ENCODE assay signal across 20 cellular contexts in the genomic region with DNA sequence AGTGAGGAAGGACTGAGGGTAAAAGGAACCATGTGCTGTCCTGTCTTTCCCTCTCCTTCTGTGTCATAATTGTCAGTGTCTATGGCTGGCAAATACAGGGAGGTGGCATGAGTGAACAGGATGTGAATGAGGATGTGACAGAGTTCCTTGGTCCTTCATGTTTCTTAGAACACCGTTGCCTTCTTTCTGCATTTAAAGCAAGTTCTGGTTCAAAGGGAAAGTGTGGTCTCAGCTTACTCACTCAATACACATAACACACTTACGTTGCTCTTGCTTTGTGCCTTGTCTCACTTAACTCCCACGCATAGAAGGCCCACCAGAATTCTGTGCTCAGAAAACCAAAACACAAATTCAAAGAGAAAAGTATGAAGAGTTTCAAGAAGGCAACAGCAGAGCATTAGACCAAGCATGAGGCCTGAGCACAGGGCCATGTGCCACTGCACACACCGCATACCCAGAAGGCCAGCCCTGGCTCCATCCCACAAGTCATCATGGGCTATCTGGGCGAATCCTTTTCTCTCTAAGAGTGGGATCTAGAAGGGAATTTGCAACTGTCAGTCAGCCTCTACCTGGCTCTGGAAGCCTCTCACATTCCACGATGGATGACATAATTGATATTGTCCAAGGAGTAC. TPM values are rescaled to one million over a fixed set of nuclear protein-coding genes. Genes with fewer than 3 reads are reported as not detected.
A peak's percentile ranks its signal among the peaks of the same experiment; 100 is the strongest.
DNase-seq lines count a peak whose midpoint lies in the region; ATAC-seq and TF ChIP-seq lines count a peak whose summit lies in the region.
"Had no signal": no experiment of that assay in that cellular context is flagged by ENCODE, and none has a peak within 500 bp of the region (broad histone marks: within the 10 kb centered on the region; RNA-seq: fewer than 3 reads in every experiment).

No MANE protein-coding gene starts in this region.

- H3K27ac Mint-ChIP-seq in CD4-positive, alpha-beta T cell: no peak overlapping the region
- H3K27ac Mint-ChIP-seq in naive thymus-derived CD4-positive, alpha-beta T cell: peak overlapping the region in 6 of 9 donors; percentile 15 to 75 (median 46)
- H3K27ac Mint-ChIP-seq in T-helper 17 cell: no peak overlapping the region
- H3K27ac Mint-ChIP-seq: nephron progenitor cell had no signal

- intact Hi-C loops in CD4-positive, alpha-beta T cell (cut with DNase I, micrococcal nuclease): no loop called here
- intact Hi-C loops in naive thymus-derived CD4-positive, alpha-beta T cell (cut with micrococcal nuclease): loop anchor here in 1 of 2 donors (5.0 kb wide), 1 partner anchor 42 kb away; no protein-coding TSS in a partner anchor

- H3K27ac ChIP-seq in CD4-positive, alpha-beta T cell (ENCODE audit: low read depth, low read length): no peak overlapping the region
- H3K27ac ChIP-seq in naive thymus-derived CD4-positive, alpha-beta T cell (ENCODE audit: low read depth, low read length): no peak overlapping the region
- H3K27ac ChIP-seq: cardiac muscle cell, PC-9, suprapubic skin, uterus had no signal

- POLR2A ChIA-PET in CD4-positive, alpha-beta T cell (lab: Charles Lee): no interaction called here
- POLR2A ChIA-PET in naive thymus-derived CD4-positive, alpha-beta T cell (lab: Charles Lee): no interaction called here

- H3K9me3 Mint-ChIP-seq in CD4-positive, alpha-beta T cell: no peaks in the 10 kb centered on the region
- H3K9me3 Mint-ChIP-seq in naive thymus-derived CD4-positive, alpha-beta T cell: peaks cover 0 to 10% (median 2%) of the 10 kb centered on the region in 11 donors

- no peak overlapping the region for H3K4me3 Mint-ChIP-seq in CD4-positive, alpha-beta T cell
- peak overlapping the region in 1 of 10 donors; percentile 1 for H3K4me3 Mint-ChIP-seq in naive thymus-derived CD4-positive, alpha-beta T cell
- no peak overlapping the region for H3K4me3 Mint-ChIP-seq in T-helper 17 cell
- H3K4me3 Mint-ChIP-seq: nephron progenitor cell had no signal

- CTCF ChIA-PET in CD4-positive, alpha-beta T cell (lab: Charles Lee): no interaction called here
- CTCF ChIA-PET in naive thymus-derived CD4-positive, alpha-beta T cell (lab: Charles Lee): no interaction called here

- peak; percentile 49 for DNase-seq in activated CD4-positive, alpha-beta T cell treated with anti-CD3 and anti-CD28 coated beads for 48 hours
- DNase-seq in activated CD4-positive, alpha-beta T cell treated with anti-CD3 and anti-CD28 coated beads for 1 hour: no peak
- DNase-seq in CD4-positive, alpha-beta T cell: no peak
- peak; percentile 64 for DNase-seq in activated CD8-positive, alpha-beta memory T cell treated with anti-CD3 and anti-CD28 coated beads, Interleukin-2, amount 50 U/mL, for 48 hours
- DNase-seq in naive thymus-derived CD4-positive, alpha-beta T cell: peak in 4 of 9 donors; percentile 11 to 29 (median 12)
- DNase-seq in NCI-H526 (lab: John Stamatoyannopoulos, UW): no peak
- no peak for DNase-seq in T-helper 17 cell
- DNase-seq in NCI-H446 (lab: John Stamatoyannopoulos, UW): no peak
- DNase-seq: amygdala, GOT3, left cardiac atrium, MM.1S, NCI-H187, NCI-H2227 treated with DMSO at 0.1 percent for 48 hours, nephron progenitor cell, PC-9, posterior cingulate gyrus, uterus had no signal

- TF ChIP-seq CTCF in CD4-positive, alpha-beta T cell (IDR thresholded peaks at IDR 0.05): no peak

- peak; percentile 32 for ATAC-seq in CD4-positive, alpha-beta T cell (ENCODE audit: poor library complexity)
- ATAC-seq in naive thymus-derived CD4-positive, alpha-beta T cell: peak; percentile 26
- no peak for ATAC-seq in T-helper 17 cell
- ATAC-seq: left cardiac atrium had no signal

- H3K4me3 ChIP-seq in naive thymus-derived CD4-positive, alpha-beta T cell (ENCODE audit: low read length): no peak overlapping the region
- H3K4me3 ChIP-seq: cardiac muscle cell, PC-9, suprapubic skin, uterus had no signal

- no peaks in the 10 kb centered on the region for H3K27me3 Mint-ChIP-seq in CD4-positive, alpha-beta T cell
- peaks cover 0 to 22% (median 12%) of the 10 kb centered on the region in 5 donors for H3K27me3 Mint-ChIP-seq in naive thymus-derived CD4-positive, alpha-beta T cell
- peaks cover 42% of the 10 kb centered on the region for H3K27me3 Mint-ChIP-seq in T-helper 17 cell

- H3K4me1 Mint-ChIP-seq in CD4-positive, alpha-beta T cell (ENCODE audit: low read depth): peaks cover 10% of the 10 kb centered on the region
- H3K4me1 Mint-ChIP-seq in naive thymus-derived CD4-positive, alpha-beta T cell: peaks cover 3 to 27% (median 14%) of the 10 kb centered on the region in 7 donors
- H3K4me1 Mint-ChIP-seq in T-helper 17 cell: peaks cover 3% of the 10 kb centered on the region

- no peaks in the 10 kb centered on the region for H3K36me3 ChIP-seq in naive thymus-derived CD4-positive, alpha-beta T cell (ENCODE audit: control insufficient read depth in 2 of 3, insufficient read depth in 3 of 3, low read length in 3 of 3)
- H3K36me3 ChIP-seq: cardiac muscle cell, suprapubic skin, uterus had no signal

- no peaks in the 10 kb centered on the region for H3K36me3 Mint-ChIP-seq in CD4-positive, alpha-beta T cell (ENCODE audit: low read depth)
- H3K36me3 Mint-ChIP-seq in naive thymus-derived CD4-positive, alpha-beta T cell: peaks cover 0 to 4% (median 0%) of the 10 kb centered on the region in 5 donors
- H3K36me3 Mint-ChIP-seq in T-helper 17 cell (ENCODE audit: low read depth): no peaks in the 10 kb centered on the region

- H3K27me3 ChIP-seq in CD4-positive, alpha-beta T cell (ENCODE audit: control insufficient read depth, insufficient read depth, low read length): no peaks in the 10 kb centered on the region
- no peaks in the 10 kb centered on the region for H3K27me3 ChIP-seq in naive thymus-derived CD4-positive, alpha-beta T cell (ENCODE audit: control insufficient read depth in 2 of 2, insufficient read depth in 2 of 2, low read length in 2 of 2)
- H3K27me3 ChIP-seq: uterus had no signal

- H3K4me1 ChIP-seq in naive thymus-derived CD4-positive, alpha-beta T cell (ENCODE audit: control insufficient read depth in 2 of 2, insufficient read depth in 2 of 2, low read length in 2 of 2): peaks cover 0 to 4% of the 10 kb centered on the region in 2 donors
- H3K4me1 ChIP-seq: suprapubic skin, uterus had no signal

- no peaks in the 10 kb centered on the region for H3K9me3 ChIP-seq in CD4-positive, alpha-beta T cell (ENCODE audit: control insufficient read depth, low read length)
- H3K9me3 ChIP-seq in naive thymus-derived CD4-positive, alpha-beta T cell (ENCODE audit: control insufficient read depth in 2 of 3, low read length in 3 of 3): no peaks in the 10 kb centered on the region
- H3K9me3 ChIP-seq in T-helper 17 cell (ENCODE audit: control insufficient read depth, low read length, poor library complexity, severe bottlenecking): no peaks in the 10 kb centered on the region
- H3K9me3 ChIP-seq: suprapubic skin, uterus had no signal

RNA-seq across cellular contexts. Expression of gene SAYSD1, which starts 38.9 kb away (rescaled TPM):
- 10 to 100 TPM; 18.7 to 21.3 TPM for total RNA-seq in CD4-positive, alpha-beta T cell
- 10 to 100 TPM; 15.1 to 26.8 (median 19.8) TPM for total RNA-seq in naive thymus-derived CD4-positive, alpha-beta T cell
- 10 to 100 TPM; 18.6 to 21.6 TPM for polyA plus RNA-seq in naive thymus-derived CD4-positive, alpha-beta T cell
- total RNA-seq in T-helper 17 cell: 10 to 100 TPM; 12.1 to 16.0 TPM

Comparison
In these comparisons a context has a peak if more than half of its experiments do, and no peak if none do; other contexts are left out.
1. DNase-seq: peak in activated CD4-positive, alpha-beta T cell treated with anti-CD3 and anti-CD28 coated beads for 48 hours (single experiment) and activated CD8-positive, alpha-beta memory T cell treated with anti-CD3 and anti-CD28 coated beads, Interleukin-2, amount 50 U/mL, for 48 hours (single experiment); none in activated CD4-positive, alpha-beta T cell treated with anti-CD3 and anti-CD28 coated beads for 1 hour (single experiment), CD4-positive, alpha-beta T cell (0 of 10), NCI-H526 (0 of 2), T-helper 17 cell (0 of 3) and NCI-H446 (0 of 2).
2. H3K27ac Mint-ChIP-seq: peak in naive thymus-derived CD4-positive, alpha-beta T cell (6 of 9); none in CD4-positive, alpha-beta T cell (single experiment) and T-helper 17 cell (single experiment).